Comparison of ENCODE assay signal across 8 cellular contexts in the genomic region with DNA sequence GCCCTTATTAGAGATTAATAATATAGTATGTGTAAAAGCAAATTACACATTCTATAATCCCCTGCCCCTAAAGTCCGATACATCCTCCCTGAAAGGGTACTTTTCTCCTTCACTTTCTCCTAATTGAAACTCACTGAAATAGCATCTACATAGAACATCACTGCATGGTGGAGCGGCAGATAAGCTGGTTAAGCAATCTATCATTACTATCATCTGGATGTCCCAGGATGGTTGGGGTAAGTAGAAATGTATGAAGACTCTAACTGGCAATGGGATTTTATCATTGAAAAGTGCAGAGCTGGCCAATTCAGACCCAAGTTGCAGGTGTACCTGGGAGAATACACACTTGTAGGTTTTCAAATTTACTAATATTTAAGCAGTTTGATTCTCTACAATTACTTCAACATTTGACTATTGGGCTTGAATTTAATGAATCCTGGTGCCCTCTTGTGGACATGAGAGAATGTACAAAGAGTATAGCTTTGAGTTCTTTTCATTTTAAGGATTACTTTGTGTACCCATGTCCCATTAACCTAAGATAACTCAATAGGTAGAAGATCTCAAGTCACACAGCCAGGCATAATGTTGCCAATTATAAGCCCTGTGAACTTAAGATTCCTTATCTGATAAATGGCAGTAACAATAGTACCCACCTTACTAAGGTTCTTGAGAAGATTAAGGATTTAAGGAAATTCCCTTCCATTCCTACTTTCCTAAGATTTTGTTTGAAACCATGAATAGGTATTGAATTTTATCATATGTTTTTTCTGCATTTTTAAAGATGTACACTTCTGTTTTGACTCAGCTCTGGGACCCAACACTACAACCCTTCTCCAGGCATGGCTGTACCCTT.
A peak's percentile ranks its signal among the peaks of the same experiment; 100 is the strongest.
DNase-seq lines count a peak whose midpoint lies in the region; ATAC-seq, FAIRE-seq and TF ChIP-seq lines count a peak whose summit lies in the region.

No MANE protein-coding gene starts in this region.

- no peaks in the 10 kb centered on the region for H3K9me3 Mint-ChIP-seq in Calu3 (ENCODE audit: low read depth, unreplicated experiment)
- H3K9me3 Mint-ChIP-seq in naive thymus-derived CD4-positive, alpha-beta T cell: no peaks in the 10 kb centered on the region

- H3K4me3 Mint-ChIP-seq in Calu3 (ENCODE audit: low read depth, unreplicated experiment): no peak overlapping the region
- H3K4me3 Mint-ChIP-seq in naive thymus-derived CD4-positive, alpha-beta T cell: no peak overlapping the region

- H3K4me1 ChIP-seq in OCI-LY3 (ENCODE audit: low read length) (peaks cover 20% of the 10 kb centered on the region), H1 (replicated peaks in 1 of 4; ENCODE audit: control insufficient read depth in 3 of 4, insufficient read depth in 4 of 4, low read length in 3 of 4) (no peaks in the 10 kb centered on the region)
- no peaks in the 10 kb centered on the region for H3K4me1 ChIP-seq in naive thymus-derived CD4-positive, alpha-beta T cell (ENCODE audit: control insufficient read depth in 2 of 2, insufficient read depth in 2 of 2, low read length in 2 of 2)

- H3K36me3 Mint-ChIP-seq in Calu3 (ENCODE audit: insufficient read depth, unreplicated experiment): no peaks in the 10 kb centered on the region
- H3K36me3 Mint-ChIP-seq in naive thymus-derived CD4-positive, alpha-beta T cell: no peaks in the 10 kb centered on the region

- peak; percentile 70 to 73 for TF ChIP-seq RAD21 in H1 (IDR thresholded peaks at IDR 0.05 in 1 of 2, conservative IDR thresholded peaks at IDR 0.05 in 1 of 2; ENCODE audit: low read depth in 2 of 2, low read length in 2 of 2)

- CTCF ChIA-PET in Calu3 (lab: Charles Lee): interaction anchor here (1.0 to 4.5 kb wide), 3 partner anchors 69 to 72 kb away, joined by 3 to 34 read pairs (median 4); a partner anchor contains a TSS
- CTCF ChIA-PET in H1 (lab: Charles Lee; ENCODE audit: partially characterized antibody): interaction anchor here (0.7 to 10.1 kb wide), 67 partner anchors 10 to 607 kb away, joined by 3 to 314 read pairs (median 4); a partner anchor contains a TSS
- CTCF ChIA-PET in naive thymus-derived CD4-positive, alpha-beta T cell (lab: Charles Lee): interaction anchor here (0.7 to 1.7 kb wide), 12 partner anchors 10 to 509 kb away, joined by 3 to 19 read pairs (median 4); no protein-coding TSS in a partner anchor

- no peak overlapping the region for H3K14ac ChIP-seq in H1 (ENCODE audit: insufficient read length)

- no peak overlapping the region for H3K4me2 ChIP-seq in OCI-LY3 (ENCODE audit: low read length)
- H3K4me2 ChIP-seq in H1 (ENCODE audit: insufficient read depth in 1 of 2, low read depth in 2 of 2, low read length in 2 of 2): no peak overlapping the region

- no peak overlapping the region for H3K27ac Mint-ChIP-seq in Calu3 (ENCODE audit: unreplicated experiment)
- no peak overlapping the region for H3K27ac Mint-ChIP-seq in naive thymus-derived CD4-positive, alpha-beta T cell

- no peak overlapping the region for H3K23ac ChIP-seq in H1 (ENCODE audit: insufficient read length)

- H4K5ac ChIP-seq in H1 (ENCODE audit: insufficient read length, low read depth, low read length): no peak overlapping the region

- H2BK15ac ChIP-seq in H1 (ENCODE audit: low read length): no peak overlapping the region

- H3K9me3 ChIP-seq in OCI-LY3 (ENCODE audit: insufficient read depth, low read length): no peaks in the 10 kb centered on the region
- no peaks in the 10 kb centered on the region for H3K9me3 ChIP-seq in H1 (ENCODE audit: insufficient read depth in 2 of 2, low read depth in 1 of 2, low read length in 1 of 2)
- no peaks in the 10 kb centered on the region for H3K9me3 ChIP-seq in naive thymus-derived CD4-positive, alpha-beta T cell (ENCODE audit: control insufficient read depth in 2 of 3, low read length in 3 of 3)

- H3K18ac ChIP-seq in H1 (ENCODE audit: extremely low read depth, low read length): no peak overlapping the region

- no peak overlapping the region for H2BK20ac ChIP-seq in H1 (ENCODE audit: low read length)

- BruUV-seq in Calu3 (replicated peaks; lab: Mats Ljungman, UMichigan): no TSS peak

- H2AFZ ChIP-seq in OCI-LY3 (ENCODE audit: low read depth, low read length) (no peak overlapping the region), H1 (ENCODE audit: low read length) (no peak overlapping the region)

- DNase-seq in Calu3 (peak; percentile 20), HCEC 1CT (peak; percentile 7), H1 (ENCODE audit: low read depth in 1 of 2, low spot score in 2 of 2) (no peak)
- DNase-seq in naive thymus-derived CD4-positive, alpha-beta T cell: peak in 6 of 9 donors; percentile 2 to 39 (median 28)

- no peak for TF ChIP-seq EP300 in H1 (IDR thresholded peaks at IDR 0.05; ENCODE audit: borderline replicate concordance in 1 of 2, low read depth in 2 of 2, low read length in 2 of 2)

- no peak overlapping the region for H3K9ac ChIP-seq in OCI-LY3 (ENCODE audit: low read length)
- H3K9ac ChIP-seq in H1 (replicated peaks in 1 of 4; ENCODE audit: extremely low read depth in 1 of 4, low read depth in 3 of 4, low read length in 3 of 4): no peak overlapping the region

- no peak overlapping the region for H3K56ac ChIP-seq in H1 (replicated peaks; ENCODE audit: insufficient read length, low read depth, low read length)

- H3K27me3 Mint-ChIP-seq in Calu3 (ENCODE audit: unreplicated experiment): no peaks in the 10 kb centered on the region
- peaks cover 0 to 14% (median 8%) of the 10 kb centered on the region in 5 donors for H3K27me3 Mint-ChIP-seq in naive thymus-derived CD4-positive, alpha-beta T cell

- no peak overlapping the region for H3K4me3 ChIP-seq in OCI-LY3 (ENCODE audit: low read length)
- no peak overlapping the region for H3K4me3 ChIP-seq in H1 (ENCODE audit: extremely low read depth in 1 of 4, insufficient read depth in 2 of 4, low read depth in 3 of 4, low read length in 4 of 4)
- no peak overlapping the region for H3K4me3 ChIP-seq in naive thymus-derived CD4-positive, alpha-beta T cell (ENCODE audit: low read length)

- H3K27me3 ChIP-seq in OCI-LY3 (ENCODE audit: low read depth, low read length) (peaks cover 14% of the 10 kb centered on the region), H1 (replicated peaks in 1 of 4; ENCODE audit: control insufficient read depth in 3 of 4, extremely low read depth in 1 of 4, insufficient read depth in 3 of 4, low read length in 3 of 4) (no peaks in the 10 kb centered on the region)
- no peaks in the 10 kb centered on the region for H3K27me3 ChIP-seq in naive thymus-derived CD4-positive, alpha-beta T cell (ENCODE audit: control insufficient read depth in 2 of 2, insufficient read depth in 2 of 2, low read length in 2 of 2)

- peak; percentile 67 for ATAC-seq in naive thymus-derived CD4-positive, alpha-beta T cell
- ATAC-seq in HG02884 (IDR thresholded peaks at IDR 0.05; ENCODE audit: unreplicated experiment): no peak
- ATAC-seq in HG03457 (IDR thresholded peaks at IDR 0.05; ENCODE audit: unreplicated experiment): no peak
- no peak for ATAC-seq in GM21619 (IDR thresholded peaks at IDR 0.05; ENCODE audit: unreplicated experiment)

- no peaks in the 10 kb centered on the region for H3K23me2 ChIP-seq in H1 (ENCODE audit: low read depth, low read length)

- no peak overlapping the region for H2BK120ac ChIP-seq in H1 (replicated peaks; ENCODE audit: low read depth, low read length)

- H3K79me2 ChIP-seq in OCI-LY3 (ENCODE audit: low read length) (no peaks in the 10 kb centered on the region), H1 (ENCODE audit: control insufficient read depth in 1 of 2, insufficient read depth in 2 of 2, low read length in 2 of 2) (no peaks in the 10 kb centered on the region)

- WGBS in H1 (ENCODE audit: extremely low coverage in 1 of 2, insufficient coverage in 1 of 2, insufficient read length in 1 of 2, insufficient replicate concordance in 2 of 2, low coverage in 1 of 2, low lambda C conversion rate in 2 of 2, missing lambda C conversion rate in 1 of 2), 2 experiments: 92% methylated on average over 2 of the region's 2 CpGs; no CpG with 5 or more reads in 1 of the 2 experiments

- H3K4ac ChIP-seq in H1 (replicated peaks; ENCODE audit: insufficient read length, low read depth, low read length): no peak overlapping the region

- TF ChIP-seq CTCF in Calu3 (IDR thresholded peaks at IDR 0.05; ENCODE audit: unreplicated experiment) (no peak), OCI-LY3 (IDR thresholded peaks at IDR 0.05; ENCODE audit: low read depth, low read length) (peak; percentile 86), H1 (IDR thresholded peaks at IDR 0.05; ENCODE audit: control extremely low read depth in 1 of 3, insufficient read depth in 1 of 3, low read depth in 1 of 3, low read length in 3 of 3) (peak in 2 of 3 experiments; percentile 38 to 57; a peak in 2 of 4 replicates)

- no peaks in the 10 kb centered on the region for H3K4me1 Mint-ChIP-seq in Calu3 (ENCODE audit: low read depth, unreplicated experiment)
- H3K4me1 Mint-ChIP-seq in naive thymus-derived CD4-positive, alpha-beta T cell: no peaks in the 10 kb centered on the region

- no peak overlapping the region for H2BK5ac ChIP-seq in H1 (ENCODE audit: low read depth, low read length)

- H4K8ac ChIP-seq in H1 (ENCODE audit: extremely low read depth, insufficient read depth, low read length): no peak overlapping the region

- H3K79me1 ChIP-seq in H1 (ENCODE audit: low read depth, low read length): no peaks in the 10 kb centered on the region

- H3K27ac ChIP-seq in OCI-LY3 (ENCODE audit: low read length) (no peak overlapping the region), H1 (ENCODE audit: low read depth, low read length) (no peak overlapping the region)
- no peak overlapping the region for H3K27ac ChIP-seq in naive thymus-derived CD4-positive, alpha-beta T cell (ENCODE audit: low read depth, low read length)

- no peak overlapping the region for H2AK5ac ChIP-seq in H1 (ENCODE audit: low read depth, low read length)

- FAIRE-seq in H1 (lab: Jason Lieb, UNC): peak; percentile 85

- no peak overlapping the region for H4K91ac ChIP-seq in H1 (replicated peaks; ENCODE audit: insufficient read length, low read length)

- POLR2A ChIA-PET in H1 (lab: Charles Lee; ENCODE audit: partially characterized antibody): interaction anchor here (0.6 to 3.1 kb wide), 7 partner anchors 8 to 96 kb away, joined by 3 to 13 read pairs (median 3); a partner anchor contains a TSS
- POLR2A ChIA-PET in naive thymus-derived CD4-positive, alpha-beta T cell (lab: Charles Lee): interaction anchor here (0.6 kb wide), 1 partner anchor 24 kb away, joined by 3 read pairs; no protein-coding TSS in a partner anchor

- H2BK12ac ChIP-seq in H1 (ENCODE audit: low read depth, low read length): no peak overlapping the region

- H3K36me3 ChIP-seq in OCI-LY3 (replicated peaks; ENCODE audit: low read depth, low read length) (no peaks in the 10 kb centered on the region), H1 (ENCODE audit: control insufficient read depth in 2 of 4, insufficient read depth in 4 of 4, low read length in 3 of 4) (peaks cover 0 to 2% (median 0%) of the 10 kb centered on the region in 4 experiments; a peak in 1 of 8 replicates)
- H3K36me3 ChIP-seq in naive thymus-derived CD4-positive, alpha-beta T cell (ENCODE audit: control insufficient read depth in 2 of 3, insufficient read depth in 3 of 3, low read length in 3 of 3): no peaks in the 10 kb centered on the region

- no peak for TF ChIP-seq POLR2A in H1 (IDR thresholded peaks at IDR 0.05; ENCODE audit: control extremely low read depth in 1 of 2, low read depth in 2 of 2, low read length in 2 of 2)

- intact Hi-C loops in Calu3 (cut with micrococcal nuclease; ENCODE audit: unreplicated experiment): loop anchor here (1.0 kb wide), 2 partner anchors 70 to 74 kb away; a partner anchor contains a TSS
- intact Hi-C loops in naive thymus-derived CD4-positive, alpha-beta T cell (cut with micrococcal nuclease): loop anchor here (1.0 to 5.0 kb wide), 3 partner anchors 75 to 325 kb away; no protein-coding TSS in a partner anchor

- H4K20me1 ChIP-seq in OCI-LY3 (ENCODE audit: insufficient read depth, low read length) (no peaks in the 10 kb centered on the region), H1 (replicated peaks in 1 of 2; ENCODE audit: control insufficient read depth in 1 of 2, insufficient read depth in 2 of 2, low read length in 2 of 2) (no peaks in the 10 kb centered on the region)

Comparison
In these comparisons a context has a peak if more than half of its experiments do, and no peak if none do; other contexts are left out.
1. DNase-seq: peak in Calu3 (single experiment), HCEC 1CT (single experiment) and naive thymus-derived CD4-positive, alpha-beta T cell (6 of 9); none in H1 (0 of 2).